ENCODE assay signal across 28 cellular contexts in genomic region chr13:84885868-84886267, GRCh38.
"Had no signal": no experiment of that assay in that cellular context is flagged by ENCODE, and none has a peak within 500 bp of the region (broad histone marks: within the 10 kb centered on the region; RNA-seq: fewer than 3 reads in every experiment).

No MANE protein-coding gene starts in this region.

- DNase-seq: colonic mucosa; cortex of kidney; dermis blood vessel endothelial cell; dorsolateral prefrontal cortex; effector CD4-positive, alpha-beta T cell; effector CD8-positive, alpha-beta T cell; effector memory CD4-positive, alpha-beta T cell; effector memory CD8-positive, alpha-beta T cell; endodermal cell; erythroblast; esophagus squamous epithelium; foreskin fibroblast; foreskin melanocyte; gastrocnemius medialis; glutamatergic neuron; head of caudate nucleus; heart left ventricle; heart right ventricle had no signal

- H2AFZ ChIP-seq: hepatocyte had no signal

- H3K4me3 ChIP-seq: colonic mucosa, coronary artery, dorsolateral prefrontal cortex, esophagus squamous epithelium, gastrocnemius medialis, gastroesophageal sphincter, heart left ventricle, heart right ventricle, hepatocyte had no signal

- ATAC-seq: effector memory CD8-positive, alpha-beta T cell; esophagus mucosa; foreskin keratinocyte; gastrocnemius medialis; gastroesophageal sphincter; heart left ventricle; heart right ventricle had no signal

- H3K4me2 ChIP-seq: hepatocyte had no signal

- H3K4me1 ChIP-seq: colonic mucosa, esophagus squamous epithelium, foreskin keratinocyte, gastrocnemius medialis, gastroesophageal sphincter, heart left ventricle, heart right ventricle had no signal

- H3K27ac ChIP-seq: colonic mucosa, coronary artery, dorsolateral prefrontal cortex, epithelial cell of prostate, esophagus squamous epithelium, foreskin keratinocyte, gastrocnemius medialis, gastroesophageal sphincter, heart left ventricle, heart right ventricle, hepatocyte had no signal

- H3K9me3 ChIP-seq: colonic mucosa, esophagus squamous epithelium, gastrocnemius medialis, gastroesophageal sphincter, heart left ventricle, heart right ventricle had no signal

- FAIRE-seq: colon, endometrium, endothelial cell of umbilical vein, frontal cortex had no signal

- H3K79me2 ChIP-seq: hepatocyte had no signal

- H3K36me3 ChIP-seq: colonic mucosa, esophagus squamous epithelium, gastrocnemius medialis, gastroesophageal sphincter, heart left ventricle, heart right ventricle had no signal

- H3K27me3 ChIP-seq: colonic mucosa, dorsolateral prefrontal cortex, esophagus squamous epithelium, foreskin keratinocyte, gastrocnemius medialis, gastroesophageal sphincter, heart left ventricle, heart right ventricle, hepatocyte had no signal
